17 cellular contexts compared by ENCODE assay signal in the genomic region with DNA sequence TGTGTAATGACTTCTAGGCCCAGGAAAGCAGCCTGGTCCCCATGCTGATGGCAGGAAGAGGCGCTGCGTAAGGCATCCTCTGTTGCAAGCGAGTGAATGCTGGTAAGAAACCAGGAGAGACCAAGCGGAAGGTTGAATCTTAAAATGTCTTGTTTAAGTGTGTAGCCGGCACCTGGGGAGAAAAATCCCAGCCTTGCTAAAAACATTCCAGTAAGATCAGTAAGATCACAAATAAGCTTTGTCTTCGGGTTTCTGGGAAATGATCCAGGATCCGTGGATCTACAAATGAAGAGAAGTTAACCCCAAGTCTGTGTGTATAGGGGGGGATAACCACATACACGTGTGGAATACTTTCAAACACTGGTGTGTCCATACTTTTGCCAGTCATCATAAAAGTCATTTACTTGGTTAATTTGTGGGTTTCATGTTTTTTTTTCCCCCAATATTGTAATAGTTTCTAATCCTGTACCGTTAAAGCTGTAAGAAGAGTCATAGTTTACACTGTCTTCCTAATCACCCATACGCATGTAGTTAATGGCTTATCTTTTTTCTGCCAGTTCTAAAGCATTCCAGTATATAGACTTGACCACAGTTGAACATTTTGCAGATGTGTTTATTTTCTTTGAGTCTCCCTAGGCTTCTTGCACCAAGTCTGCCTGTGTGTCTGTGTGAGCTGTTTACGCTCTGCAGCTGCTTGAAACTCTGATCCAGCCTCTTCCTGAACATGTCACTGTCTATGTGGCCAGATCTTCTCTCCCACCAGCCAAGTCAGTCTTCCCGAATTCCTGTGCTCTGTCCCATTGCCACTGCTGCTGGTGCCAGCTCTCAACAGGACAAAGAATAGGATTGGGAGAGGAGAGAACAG.
A peak's percentile ranks its signal among the peaks of the same experiment; 100 is the strongest.
DNase-seq lines count a peak whose midpoint lies in the region; ATAC-seq and TF ChIP-seq lines count a peak whose summit lies in the region.
"Had no signal": no experiment of that assay in that cellular context is flagged by ENCODE, and none has a peak within 500 bp of the region (broad histone marks: within the 10 kb centered on the region; RNA-seq: fewer than 3 reads in every experiment).

No MANE protein-coding gene starts in this region.

- POLR2A ChIA-PET in AG04449 (lab: Yijun Ruan, JAX), result interaction anchor here (0.6 to 1.3 kb wide), 2 partner anchors 41 to 317 kb away, joined by 3 to 4 read pairs; no protein-coding TSS in a partner anchor

- peak overlapping the region; percentile 93 to 96 for H3K18ac ChIP-seq in mesenchymal stem cell (ENCODE audit: low read depth in 1 of 2, low read length in 2 of 2)

- peak; percentile 95 for DNase-seq in AG04449 (ENCODE audit: low read depth, low spot score)
- no peak for DNase-seq in chondrocyte (ENCODE audit: low spot score)
- peak; percentile 98 for DNase-seq in mesenchymal stem cell
- DNase-seq in H7, result no peak
- no peak for DNase-seq in activated T-cell treated with anti-CD3 and anti-CD28 coated beads for 4 hours
- DNase-seq: activated CD8-positive, alpha-beta T cell treated with anti-CD3 and anti-CD28 coated beads for 36 hours; AML-193; left colon; NCI-H2081 treated with DMSO at 0.1 percent for 48 hours; ovary; stimulated activated CD4-positive, alpha-beta T cell treated with anti-CD3 and anti-CD28 coated beads, Interleukin-2, amount 100 ng/mL, for 48 hours; stimulated activated naive CD8-positive, alpha-beta T cell treated with anti-CD3 and anti-CD28 coated beads, Interleukin-15, amount 100 ng/mL, for 72 hours; T-helper 1 cell had no signal

- no peak for ATAC-seq in HG02885 (IDR thresholded peaks at IDR 0.05; ENCODE audit: poor library complexity, unreplicated experiment)
- no peak for ATAC-seq in GM21447 (IDR thresholded peaks at IDR 0.05; ENCODE audit: unreplicated experiment)
- ATAC-seq: activated CD8-positive, alpha-beta T cell treated with anti-CD3 and anti-CD28 coated beads for 36 hours; activated naive CD4-positive, alpha-beta T cell treated with anti-CD3 and anti-CD28 coated beads, Interleukin-2, amount 50 U/mL, for 72 hours; left colon; stimulated activated naive CD8-positive, alpha-beta T cell treated with anti-CD3 and anti-CD28 coated beads, Interleukin-15, amount 100 ng/mL, for 72 hours had no signal

- H3K9ac ChIP-seq in HUES6 (ENCODE audit: low read length) (peak overlapping the region; percentile 48), mesenchymal stem cell (ENCODE audit: low read length) (no peak overlapping the region)

- no peaks in the 10 kb centered on the region for H3K36me3 Mint-ChIP-seq in chondrocyte (ENCODE audit: low read depth)
- H3K36me3 Mint-ChIP-seq: activated naive CD4-positive, alpha-beta T cell treated with anti-CD3 and anti-CD28 coated beads, Interleukin-2, amount 50 U/mL, for 72 hours had no signal

- H3K4me1 Mint-ChIP-seq in chondrocyte (ENCODE audit: low read depth), result peaks cover 18% of the 10 kb centered on the region
- H3K4me1 Mint-ChIP-seq: stimulated activated naive CD8-positive, alpha-beta T cell treated with anti-CD3 and anti-CD28 coated beads, Interleukin-15, amount 100 ng/mL, for 72 hours had no signal

- peak overlapping the region; percentile 84 to 98 for H3K4ac ChIP-seq in mesenchymal stem cell (ENCODE audit: low read depth in 1 of 2, low read length in 2 of 2)

- peak overlapping the region; percentile 85 to 97 for H2BK12ac ChIP-seq in mesenchymal stem cell (ENCODE audit: low read length in 2 of 2)

- H2AK5ac ChIP-seq in mesenchymal stem cell (ENCODE audit: low read length, severe bottlenecking), result peak overlapping the region; percentile 99

- peak overlapping the region; percentile 71 for H2BK5ac ChIP-seq in mesenchymal stem cell (ENCODE audit: low read depth, low read length, poor library complexity, severe bottlenecking)

- no peak overlapping the region for H3K4me2 ChIP-seq in mesenchymal stem cell (ENCODE audit: low read length, poor library complexity, severe bottlenecking)

- H3K9me3 ChIP-seq in HUES6 (ENCODE audit: control insufficient read depth, insufficient read depth, low read depth, low read length) (peaks cover 17% of the 10 kb centered on the region), mesenchymal stem cell (ENCODE audit: control insufficient read depth, low read length) (no peaks in the 10 kb centered on the region)
- H3K9me3 ChIP-seq: ovary had no signal

- no peak overlapping the region for H3K14ac ChIP-seq in mesenchymal stem cell (ENCODE audit: low read length in 2 of 2)

- no peaks in the 10 kb centered on the region for H3K79me1 ChIP-seq in mesenchymal stem cell (replicated peaks; ENCODE audit: low read length, poor library complexity, severe bottlenecking)

- H3K27ac ChIP-seq in HUES6 (ENCODE audit: low read depth, low read length) (peak overlapping the region; percentile 60; the same call in 1 of the 2 replicates), mesenchymal stem cell (ENCODE audit: low read length, poor library complexity, severe bottlenecking) (peak overlapping the region; percentile 98)
- H3K27ac ChIP-seq: ovary had no signal

- no peak overlapping the region for H3K23ac ChIP-seq in mesenchymal stem cell (ENCODE audit: low read length in 2 of 2)

- H3K27ac Mint-ChIP-seq in chondrocyte (ENCODE audit: unreplicated experiment), result peak overlapping the region; percentile 55
- H3K27ac Mint-ChIP-seq: activated CD8-positive, alpha-beta T cell treated with anti-CD3 and anti-CD28 coated beads for 36 hours; activated naive CD4-positive, alpha-beta T cell treated with anti-CD3 and anti-CD28 coated beads, Interleukin-2, amount 50 U/mL, for 72 hours; stimulated activated naive CD8-positive, alpha-beta T cell treated with anti-CD3 and anti-CD28 coated beads, Interleukin-15, amount 100 ng/mL, for 72 hours had no signal

- CTCF ChIA-PET in AG04449 (lab: Yijun Ruan, JAX), result interaction anchor here (1.0 to 2.0 kb wide), 2 partner anchors 24 to 68 kb away, joined by 3 to 5 read pairs; no protein-coding TSS in a partner anchor

- peaks cover 33% of the 10 kb centered on the region for H3K4me1 ChIP-seq in HUES6 (ENCODE audit: control insufficient read depth, insufficient read depth, low read length)
- H3K4me1 ChIP-seq in mesenchymal stem cell (ENCODE audit: control insufficient read depth, insufficient read depth, low read depth, low read length), result peaks cover 15% of the 10 kb centered on the region

- no peaks in the 10 kb centered on the region for H3K27me3 ChIP-seq in HUES6 (ENCODE audit: control insufficient read depth, insufficient read depth, low read length)
- H3K27me3 ChIP-seq in mesenchymal stem cell (ENCODE audit: control insufficient read depth in 1 of 2, insufficient read depth in 1 of 2, low read length in 2 of 2), result peaks cover 0 to 11% of the 10 kb centered on the region in 2 experiments
- no peaks in the 10 kb centered on the region for H3K27me3 ChIP-seq in H7 (ENCODE audit: control insufficient read depth, insufficient read depth, low read length)
- H3K27me3 ChIP-seq: ovary had no signal

- WGBS in mesenchymal stem cell, result 34% methylated on average over 9 of the region's 12 CpGs

- H2BK120ac ChIP-seq in mesenchymal stem cell (ENCODE audit: low read depth, low read length), result peak overlapping the region; percentile 69

- H3K4me3 Mint-ChIP-seq in chondrocyte (ENCODE audit: unreplicated experiment), result no peak overlapping the region
- H3K4me3 Mint-ChIP-seq: activated CD8-positive, alpha-beta T cell treated with anti-CD3 and anti-CD28 coated beads for 36 hours; stimulated activated naive CD8-positive, alpha-beta T cell treated with anti-CD3 and anti-CD28 coated beads, Interleukin-15, amount 100 ng/mL, for 72 hours had no signal

- peak overlapping the region; percentile 52 for H4K91ac ChIP-seq in mesenchymal stem cell (ENCODE audit: low read length)

- H3K9me3 Mint-ChIP-seq in chondrocyte (ENCODE audit: low read depth), result no peaks in the 10 kb centered on the region
- H3K9me3 Mint-ChIP-seq: activated CD8-positive, alpha-beta T cell treated with anti-CD3 and anti-CD28 coated beads for 36 hours had no signal

- H3K27me3 Mint-ChIP-seq in chondrocyte (ENCODE audit: low read depth), result no peaks in the 10 kb centered on the region

- H4K8ac ChIP-seq in mesenchymal stem cell (ENCODE audit: low read length), result peak overlapping the region; percentile 33

- peak overlapping the region; percentile 98 for H2BK15ac ChIP-seq in mesenchymal stem cell (ENCODE audit: low read depth, poor library complexity, severe bottlenecking)

- H3K4me3 ChIP-seq in AG04449 (ENCODE audit: low read depth, low read length) (no peak overlapping the region), HUES6 (ENCODE audit: low read depth, low read length) (peak overlapping the region; percentile 17; the same call in 1 of the 2 replicates), mesenchymal stem cell (ENCODE audit: insufficient read depth in 1 of 2, low read depth in 1 of 2, low read length in 2 of 2) (no peak overlapping the region), H7 (ENCODE audit: insufficient read depth, low read depth, low read length) (no peak overlapping the region)
- H3K4me3 ChIP-seq: ovary had no signal

- H2AFZ ChIP-seq in mesenchymal stem cell (ENCODE audit: low read depth, low read length), result no peak overlapping the region

- TF ChIP-seq CTCF in AG04449 (IDR thresholded peaks at IDR 0.05; ENCODE audit: insufficient read depth, low read length, missing control alignments) (no peak), chondrocyte (IDR thresholded peaks at IDR 0.05) (no peak)

- H3K36me3 ChIP-seq in HUES6 (ENCODE audit: control insufficient read depth, insufficient read depth, low read length), result no peaks in the 10 kb centered on the region
- H3K36me3 ChIP-seq in mesenchymal stem cell (ENCODE audit: control insufficient read depth in 1 of 2, insufficient read depth in 2 of 2, low read depth in 1 of 2, low read length in 2 of 2), result no peaks in the 10 kb centered on the region
- H3K36me3 ChIP-seq in H7 (replicated peaks; ENCODE audit: control insufficient read depth, insufficient read depth, low read length), result no peaks in the 10 kb centered on the region
- H3K36me3 ChIP-seq: ovary had no signal

Comparison
In these comparisons a context has a peak if more than half of its experiments do, and no peak if none do; other contexts are left out.
1. DNase-seq: peak in AG04449 (single experiment) and mesenchymal stem cell (single experiment); none in chondrocyte (single experiment), H7 (single experiment) and activated T-cell treated with anti-CD3 and anti-CD28 coated beads for 4 hours (single experiment).